ENCODE assay signal across 10 cellular contexts in the genomic region with DNA sequence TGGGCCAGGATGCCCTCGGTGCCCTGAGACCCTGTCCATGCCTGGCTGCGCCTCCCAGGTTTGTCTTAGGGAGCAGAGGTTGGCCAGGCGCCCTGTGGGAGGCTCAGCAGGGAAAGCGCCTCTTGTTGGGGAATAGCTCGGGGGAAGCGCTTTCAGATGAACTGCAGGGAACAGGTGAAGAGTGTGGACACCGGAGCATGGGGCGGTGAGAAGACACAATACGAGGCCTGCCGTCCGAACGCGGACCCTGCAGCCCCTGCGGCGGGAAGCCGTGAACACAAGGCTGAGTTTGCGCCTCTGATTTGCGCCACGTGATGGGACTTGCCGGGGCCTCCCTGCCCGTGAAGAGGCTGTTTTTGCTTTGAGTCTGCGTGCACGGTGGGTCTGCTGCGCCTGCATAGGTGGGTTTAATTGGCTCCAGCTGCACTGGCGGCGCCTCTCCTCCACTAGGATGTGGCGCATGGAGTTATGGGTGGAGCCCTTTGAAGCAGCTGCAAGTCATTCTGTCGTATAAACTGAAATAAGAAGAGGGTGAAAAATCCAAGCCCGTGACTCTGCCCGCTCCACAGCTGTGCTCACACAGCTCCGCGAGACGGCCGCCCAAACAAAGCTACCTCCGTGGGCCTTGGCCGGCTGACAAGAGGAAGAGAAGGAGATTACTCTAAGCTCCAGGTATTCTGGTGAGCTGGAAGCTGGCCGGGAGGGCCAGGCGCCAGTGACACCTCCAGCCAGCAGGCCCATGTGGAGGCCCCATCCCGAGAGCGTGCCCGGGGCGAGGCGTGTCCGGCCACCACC.
A peak's percentile ranks its signal among the peaks of the same experiment; 100 is the strongest.
DNase-seq lines count a peak whose midpoint lies in the region; TF ChIP-seq lines count a peak whose summit lies in the region.
"Had no signal": no experiment of that assay in that cellular context is flagged by ENCODE, and none has a peak within 500 bp of the region (broad histone marks: within the 10 kb centered on the region; RNA-seq: fewer than 3 reads in every experiment).

No MANE protein-coding gene starts in this region.

- H3K27ac ChIP-seq in Peyer's patch: peak overlapping the region in 3 of 4 donors; percentile 19 to 55 (median 30)

- TF ChIP-seq CTCF in HFF-Myc (IDR thresholded peaks at IDR 0.05; ENCODE audit: low read depth, low read length, missing control alignments) (no peak), Peyer's patch (IDR thresholded peaks at IDR 0.05) (no peak)

- H3K4me3 ChIP-seq in HFF-Myc (replicated peaks; ENCODE audit: low read depth, low read length): no peak overlapping the region
- H3K4me3 ChIP-seq in Peyer's patch: no peak overlapping the region
- no peak overlapping the region for H3K4me3 ChIP-seq in skeletal muscle cell (ENCODE audit: low read depth, low read length)
- H3K4me3 ChIP-seq: GM12878 had no signal

- TF ChIP-seq POLR2A in Peyer's patch (IDR thresholded peaks at IDR 0.05): no peak

- H3K36me3 ChIP-seq in Peyer's patch: no peaks in the 10 kb centered on the region

- H3K4me1 ChIP-seq in Peyer's patch: peaks cover 0 to 24% (median 4%) of the 10 kb centered on the region in 4 donors

- DNase-seq in HFF-Myc (ENCODE audit: extremely low read depth, low read depth) (peak; percentile 71), Peyer's patch (peak in 1 of 3 donors; percentile 46), globus pallidus (ENCODE audit: low spot score) (peak; percentile 22), skeletal muscle cell (ENCODE audit: low read depth) (peak; percentile 27), UCSD-AML1 (lab: John Stamatoyannopoulos, UW; ENCODE audit: unreplicated experiment) (no peak), foreskin melanocyte (no peak)
- no peak for DNase-seq in stimulated activated naive CD4-positive, alpha-beta T cell treated with Interleukin-2 at 50 U/mL for 16 hours (lab: John Stamatoyannopoulos, UW)
- DNase-seq: activated CD8-positive, alpha-beta memory T cell treated with anti-CD3 and anti-CD28 coated beads for 24 hours; stimulated activated CD4-positive, alpha-beta T cell treated with anti-CD3 and anti-CD28 coated beads, Interleukin-15, amount 100 ng/mL, for 24 hours had no signal

- H3K27me3 ChIP-seq in Peyer's patch: no peaks in the 10 kb centered on the region

- H3K9me3 ChIP-seq in Peyer's patch: peaks cover 0 to 10% (median 2%) of the 10 kb centered on the region in 4 donors

Comparison
In these comparisons a context has a peak if more than half of its experiments do, and no peak if none do; other contexts are left out.
1. DNase-seq: peak in HFF-Myc (single experiment), globus pallidus (single experiment) and skeletal muscle cell (single experiment); none in UCSD-AML1 (single experiment), stimulated activated naive CD4-positive, alpha-beta T cell treated with Interleukin-2 at 50 U/mL for 16 hours (single experiment) and foreskin melanocyte (single experiment).